Comparison of ENCODE assay signal across 1 cellular context in genomic region chr2:54054271-54054670, GRCh38.
TF ChIP-seq lines count a peak whose summit lies in the region.

No MANE protein-coding gene starts in this region.

TF ChIP-seq in GM23338, 12 proteins besides CTCF, POLR2A, EP300 and RAD21 (continued from another document):
- no peak for TF ChIP-seq ZNF462 (CRISPR knock-in tag; IDR thresholded peaks at IDR 0.05)
- no peak for TF ChIP-seq JUNB (IDR thresholded peaks at IDR 0.05; ENCODE audit: unreplicated experiment)
- no peak for TF ChIP-seq ZNF331 (CRISPR knock-in tag; IDR thresholded peaks at IDR 0.05; ENCODE audit: low read depth)
- no peak for TF ChIP-seq CREB1 (CRISPR knock-in tag; IDR thresholded peaks at IDR 0.05; ENCODE audit: low read depth)
- TF ChIP-seq STAT1 (IDR thresholded peaks at IDR 0.05; ENCODE audit: unreplicated experiment), result no peak
